In the genomic region with DNA sequence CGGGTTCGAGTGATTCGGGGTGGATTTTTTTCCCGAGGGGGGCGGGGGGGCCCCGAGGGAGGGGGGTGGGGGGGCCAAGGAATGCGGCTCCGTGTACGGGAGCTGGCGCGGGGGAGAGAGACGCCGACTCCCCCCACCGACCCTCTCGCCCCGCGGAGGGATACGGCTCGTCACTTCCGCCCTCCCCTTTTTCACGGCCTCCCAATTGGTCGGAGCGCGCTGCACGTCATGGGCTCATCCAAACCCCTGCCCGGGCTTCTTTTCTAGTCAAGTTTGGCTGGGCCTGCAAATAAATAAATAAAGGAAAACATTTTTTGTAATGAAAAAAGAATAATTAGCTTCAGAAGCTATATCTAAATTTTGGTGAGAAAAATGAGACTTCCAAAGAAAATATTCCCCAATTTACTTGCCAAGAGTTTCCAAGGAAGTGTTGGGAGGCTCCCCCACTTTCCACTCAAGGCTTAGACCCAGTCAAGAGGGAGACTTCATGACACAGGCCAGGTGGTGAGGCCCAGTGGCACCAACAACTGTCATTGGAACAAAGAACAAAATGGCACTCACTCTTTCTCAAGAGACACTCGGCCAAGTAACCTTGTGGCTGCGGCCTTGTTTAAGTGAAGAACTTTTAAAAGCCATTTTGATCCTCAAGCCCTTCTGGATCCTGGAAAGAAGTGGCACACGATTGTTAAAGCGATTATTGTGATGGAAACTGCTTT, we compare ENCODE assay signal across 2 cellular contexts.
TF ChIP-seq lines count a peak whose summit lies in the region.

A gene with protein sequence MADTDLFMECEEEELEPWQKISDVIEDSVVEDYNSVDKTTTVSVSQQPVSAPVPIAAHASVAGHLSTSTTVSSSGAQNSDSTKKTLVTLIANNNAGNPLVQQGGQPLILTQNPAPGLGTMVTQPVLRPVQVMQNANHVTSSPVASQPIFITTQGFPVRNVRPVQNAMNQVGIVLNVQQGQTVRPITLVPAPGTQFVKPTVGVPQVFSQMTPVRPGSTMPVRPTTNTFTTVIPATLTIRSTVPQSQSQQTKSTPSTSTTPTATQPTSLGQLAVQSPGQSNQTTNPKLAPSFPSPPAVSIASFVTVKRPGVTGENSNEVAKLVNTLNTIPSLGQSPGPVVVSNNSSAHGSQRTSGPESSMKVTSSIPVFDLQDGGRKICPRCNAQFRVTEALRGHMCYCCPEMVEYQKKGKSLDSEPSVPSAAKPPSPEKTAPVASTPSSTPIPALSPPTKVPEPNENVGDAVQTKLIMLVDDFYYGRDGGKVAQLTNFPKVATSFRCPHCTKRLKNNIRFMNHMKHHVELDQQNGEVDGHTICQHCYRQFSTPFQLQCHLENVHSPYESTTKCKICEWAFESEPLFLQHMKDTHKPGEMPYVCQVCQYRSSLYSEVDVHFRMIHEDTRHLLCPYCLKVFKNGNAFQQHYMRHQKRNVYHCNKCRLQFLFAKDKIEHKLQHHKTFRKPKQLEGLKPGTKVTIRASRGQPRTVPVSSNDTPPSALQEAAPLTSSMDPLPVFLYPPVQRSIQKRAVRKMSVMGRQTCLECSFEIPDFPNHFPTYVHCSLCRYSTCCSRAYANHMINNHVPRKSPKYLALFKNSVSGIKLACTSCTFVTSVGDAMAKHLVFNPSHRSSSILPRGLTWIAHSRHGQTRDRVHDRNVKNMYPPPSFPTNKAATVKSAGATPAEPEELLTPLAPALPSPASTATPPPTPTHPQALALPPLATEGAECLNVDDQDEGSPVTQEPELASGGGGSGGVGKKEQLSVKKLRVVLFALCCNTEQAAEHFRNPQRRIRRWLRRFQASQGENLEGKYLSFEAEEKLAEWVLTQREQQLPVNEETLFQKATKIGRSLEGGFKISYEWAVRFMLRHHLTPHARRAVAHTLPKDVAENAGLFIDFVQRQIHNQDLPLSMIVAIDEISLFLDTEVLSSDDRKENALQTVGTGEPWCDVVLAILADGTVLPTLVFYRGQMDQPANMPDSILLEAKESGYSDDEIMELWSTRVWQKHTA (N-terminal part only) (minus strand): TSS at position 164 of the 716 bp plus-strand sequence. CDS start 17,290 bp downstream, outside the sequence.

TF ChIP-seq in HEK293T, 16 proteins besides CTCF, POLR2A, EP300 and RAD21 (continued from another document):
- TF ChIP-seq, protein P1, sequence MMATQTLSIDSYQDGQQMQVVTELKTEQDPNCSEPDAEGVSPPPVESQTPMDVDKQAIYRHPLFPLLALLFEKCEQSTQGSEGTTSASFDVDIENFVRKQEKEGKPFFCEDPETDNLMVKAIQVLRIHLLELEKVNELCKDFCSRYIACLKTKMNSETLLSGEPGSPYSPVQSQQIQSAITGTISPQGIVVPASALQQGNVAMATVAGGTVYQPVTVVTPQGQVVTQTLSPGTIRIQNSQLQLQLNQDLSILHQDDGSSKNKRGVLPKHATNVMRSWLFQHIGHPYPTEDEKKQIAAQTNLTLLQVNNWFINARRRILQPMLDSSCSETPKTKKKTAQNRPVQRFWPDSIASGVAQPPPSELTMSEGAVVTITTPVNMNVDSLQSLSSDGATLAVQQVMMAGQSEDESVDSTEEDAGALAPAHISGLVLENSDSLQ (IDR thresholded peaks at IDR 0.05), result peak; percentile 64
- TF ChIP-seq SP1 (IDR thresholded peaks at IDR 0.05) (no peak), NFRKB (IDR thresholded peaks at IDR 0.05) (no peak), FOXM1 (IDR thresholded peaks at IDR 0.05; ENCODE audit: borderline replicate concordance) (peak; percentile 77; the same call in 1 of the 2 replicates), BHLHE40 (IDR thresholded peaks at IDR 0.05; ENCODE audit: borderline replicate concordance) (no peak), TARDBP (IDR thresholded peaks at IDR 0.05) (no peak), L3MBTL2 (conservative IDR thresholded peaks at IDR 0.05) (peak; percentile 86), ARNT (IDR thresholded peaks at IDR 0.05) (no peak), FOXA1 (IDR thresholded peaks at IDR 0.05) (no peak), LEF1 (IDR thresholded peaks at IDR 0.05; ENCODE audit: borderline replicate concordance) (no peak), ZNF384 (IDR thresholded peaks at IDR 0.05) (no peak), ELF4 (IDR thresholded peaks at IDR 0.05) (peak; percentile 40; the same call in 1 of the 2 replicates), CTBP1 (IDR thresholded peaks at IDR 0.05; ENCODE audit: borderline replicate concordance) (no peak), FOXK2 (IDR thresholded peaks at IDR 0.05) (no peak)

TF ChIP-seq in SK-N-SH, 30 proteins besides CTCF, POLR2A, EP300 and RAD21 (continued from another document):
- TF ChIP-seq EZH2phosphoT487 (IDR thresholded peaks at IDR 0.05; ENCODE audit: borderline replicate concordance, low read depth), result no peak
- TF ChIP-seq RXRA (IDR thresholded peaks at IDR 0.05; ENCODE audit: borderline replicate concordance, low read depth), result no peak
- no peak for TF ChIP-seq SMC3 (IDR thresholded peaks at IDR 0.05; ENCODE audit: low read depth, low read length)
- TF ChIP-seq, protein P2, sequence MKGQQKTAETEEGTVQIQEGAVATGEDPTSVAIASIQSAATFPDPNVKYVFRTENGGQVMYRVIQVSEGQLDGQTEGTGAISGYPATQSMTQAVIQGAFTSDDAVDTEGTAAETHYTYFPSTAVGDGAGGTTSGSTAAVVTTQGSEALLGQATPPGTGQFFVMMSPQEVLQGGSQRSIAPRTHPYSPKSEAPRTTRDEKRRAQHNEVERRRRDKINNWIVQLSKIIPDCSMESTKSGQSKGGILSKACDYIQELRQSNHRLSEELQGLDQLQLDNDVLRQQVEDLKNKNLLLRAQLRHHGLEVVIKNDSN (IDR thresholded peaks at IDR 0.05; ENCODE audit: borderline replicate concordance, low read depth), result no peak
- TF ChIP-seq NFIC (IDR thresholded peaks at IDR 0.05; ENCODE audit: borderline replicate concordance), result no peak
- peak; percentile 75 for TF ChIP-seq GABPA (IDR thresholded peaks at IDR 0.05; ENCODE audit: low read depth)
- TF ChIP-seq, protein P3, sequence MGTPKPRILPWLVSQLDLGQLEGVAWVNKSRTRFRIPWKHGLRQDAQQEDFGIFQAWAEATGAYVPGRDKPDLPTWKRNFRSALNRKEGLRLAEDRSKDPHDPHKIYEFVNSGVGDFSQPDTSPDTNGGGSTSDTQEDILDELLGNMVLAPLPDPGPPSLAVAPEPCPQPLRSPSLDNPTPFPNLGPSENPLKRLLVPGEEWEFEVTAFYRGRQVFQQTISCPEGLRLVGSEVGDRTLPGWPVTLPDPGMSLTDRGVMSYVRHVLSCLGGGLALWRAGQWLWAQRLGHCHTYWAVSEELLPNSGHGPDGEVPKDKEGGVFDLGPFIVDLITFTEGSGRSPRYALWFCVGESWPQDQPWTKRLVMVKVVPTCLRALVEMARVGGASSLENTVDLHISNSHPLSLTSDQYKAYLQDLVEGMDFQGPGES (IDR thresholded peaks at IDR 0.05; ENCODE audit: low read depth, low read length), result peak; percentile 42; the same call in 1 of the 2 replicates
- TF ChIP-seq, protein P4, sequence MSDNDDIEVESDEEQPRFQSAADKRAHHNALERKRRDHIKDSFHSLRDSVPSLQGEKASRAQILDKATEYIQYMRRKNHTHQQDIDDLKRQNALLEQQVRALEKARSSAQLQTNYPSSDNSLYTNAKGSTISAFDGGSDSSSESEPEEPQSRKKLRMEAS (IDR thresholded peaks at IDR 0.05; ENCODE audit: low read depth), result peak; percentile 71; the same call in 1 of the 2 replicates
- peak; percentile 5; the same call in 1 of the 2 replicates for TF ChIP-seq JUND (IDR thresholded peaks at IDR 0.05)
- TF ChIP-seq MEF2A (IDR thresholded peaks at IDR 0.05; ENCODE audit: borderline replicate concordance, low read depth), result no peak
- no peak for TF ChIP-seq FOXJ3 (CRISPR knock-in tag; IDR thresholded peaks at IDR 0.05)
- no peak for TF ChIP-seq FOXM1 (IDR thresholded peaks at IDR 0.05; ENCODE audit: low read depth)
- TF ChIP-seq, protein P5, sequence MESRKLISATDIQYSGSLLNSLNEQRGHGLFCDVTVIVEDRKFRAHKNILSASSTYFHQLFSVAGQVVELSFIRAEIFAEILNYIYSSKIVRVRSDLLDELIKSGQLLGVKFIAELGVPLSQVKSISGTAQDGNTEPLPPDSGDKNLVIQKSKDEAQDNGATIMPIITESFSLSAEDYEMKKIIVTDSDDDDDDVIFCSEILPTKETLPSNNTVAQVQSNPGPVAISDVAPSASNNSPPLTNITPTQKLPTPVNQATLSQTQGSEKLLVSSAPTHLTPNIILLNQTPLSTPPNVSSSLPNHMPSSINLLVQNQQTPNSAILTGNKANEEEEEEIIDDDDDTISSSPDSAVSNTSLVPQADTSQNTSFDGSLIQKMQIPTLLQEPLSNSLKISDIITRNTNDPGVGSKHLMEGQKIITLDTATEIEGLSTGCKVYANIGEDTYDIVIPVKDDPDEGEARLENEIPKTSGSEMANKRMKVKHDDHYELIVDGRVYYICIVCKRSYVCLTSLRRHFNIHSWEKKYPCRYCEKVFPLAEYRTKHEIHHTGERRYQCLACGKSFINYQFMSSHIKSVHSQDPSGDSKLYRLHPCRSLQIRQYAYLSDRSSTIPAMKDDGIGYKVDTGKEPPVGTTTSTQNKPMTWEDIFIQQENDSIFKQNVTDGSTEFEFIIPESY (IDR thresholded peaks at IDR 0.05; ENCODE audit: borderline replicate concordance, low read depth), result no peak
- TF ChIP-seq TCF12 (IDR thresholded peaks at IDR 0.05), result no peak
- TF ChIP-seq TEAD4 (IDR thresholded peaks at IDR 0.05; ENCODE audit: borderline replicate concordance, insufficient read depth), result peak; percentile 43; the same call in 1 of the 2 replicates
- TF ChIP-seq SIN3A (IDR thresholded peaks at IDR 0.05; ENCODE audit: borderline replicate concordance, low read depth, low read length), result no peak
- peak; percentile 77 for TF ChIP-seq RFX5 (IDR thresholded peaks at IDR 0.05; ENCODE audit: low read length)
- TF ChIP-seq, protein P6, sequence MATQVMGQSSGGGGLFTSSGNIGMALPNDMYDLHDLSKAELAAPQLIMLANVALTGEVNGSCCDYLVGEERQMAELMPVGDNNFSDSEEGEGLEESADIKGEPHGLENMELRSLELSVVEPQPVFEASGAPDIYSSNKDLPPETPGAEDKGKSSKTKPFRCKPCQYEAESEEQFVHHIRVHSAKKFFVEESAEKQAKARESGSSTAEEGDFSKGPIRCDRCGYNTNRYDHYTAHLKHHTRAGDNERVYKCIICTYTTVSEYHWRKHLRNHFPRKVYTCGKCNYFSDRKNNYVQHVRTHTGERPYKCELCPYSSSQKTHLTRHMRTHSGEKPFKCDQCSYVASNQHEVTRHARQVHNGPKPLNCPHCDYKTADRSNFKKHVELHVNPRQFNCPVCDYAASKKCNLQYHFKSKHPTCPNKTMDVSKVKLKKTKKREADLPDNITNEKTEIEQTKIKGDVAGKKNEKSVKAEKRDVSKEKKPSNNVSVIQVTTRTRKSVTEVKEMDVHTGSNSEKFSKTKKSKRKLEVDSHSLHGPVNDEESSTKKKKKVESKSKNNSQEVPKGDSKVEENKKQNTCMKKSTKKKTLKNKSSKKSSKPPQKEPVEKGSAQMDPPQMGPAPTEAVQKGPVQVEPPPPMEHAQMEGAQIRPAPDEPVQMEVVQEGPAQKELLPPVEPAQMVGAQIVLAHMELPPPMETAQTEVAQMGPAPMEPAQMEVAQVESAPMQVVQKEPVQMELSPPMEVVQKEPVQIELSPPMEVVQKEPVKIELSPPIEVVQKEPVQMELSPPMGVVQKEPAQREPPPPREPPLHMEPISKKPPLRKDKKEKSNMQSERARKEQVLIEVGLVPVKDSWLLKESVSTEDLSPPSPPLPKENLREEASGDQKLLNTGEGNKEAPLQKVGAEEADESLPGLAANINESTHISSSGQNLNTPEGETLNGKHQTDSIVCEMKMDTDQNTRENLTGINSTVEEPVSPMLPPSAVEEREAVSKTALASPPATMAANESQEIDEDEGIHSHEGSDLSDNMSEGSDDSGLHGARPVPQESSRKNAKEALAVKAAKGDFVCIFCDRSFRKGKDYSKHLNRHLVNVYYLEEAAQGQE (IDR thresholded peaks at IDR 0.05; ENCODE audit: low read depth, low read length), result no peak
- no peak; the same call in 1 of the 2 replicates for TF ChIP-seq RCOR1 (IDR thresholded peaks at IDR 0.05; ENCODE audit: low read length)
- peak; percentile 79 for TF ChIP-seq ELF1 (IDR thresholded peaks at IDR 0.05)
- TF ChIP-seq, protein P7, sequence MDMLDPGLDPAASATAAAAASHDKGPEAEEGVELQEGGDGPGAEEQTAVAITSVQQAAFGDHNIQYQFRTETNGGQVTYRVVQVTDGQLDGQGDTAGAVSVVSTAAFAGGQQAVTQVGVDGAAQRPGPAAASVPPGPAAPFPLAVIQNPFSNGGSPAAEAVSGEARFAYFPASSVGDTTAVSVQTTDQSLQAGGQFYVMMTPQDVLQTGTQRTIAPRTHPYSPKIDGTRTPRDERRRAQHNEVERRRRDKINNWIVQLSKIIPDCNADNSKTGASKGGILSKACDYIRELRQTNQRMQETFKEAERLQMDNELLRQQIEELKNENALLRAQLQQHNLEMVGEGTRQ (IDR thresholded peaks at IDR 0.05; ENCODE audit: borderline replicate concordance, low read depth, low read length), result no peak
- peak; percentile 25; the same call in 1 of the 2 replicates for TF ChIP-seq FOSL2 (IDR thresholded peaks at IDR 0.05; ENCODE audit: borderline replicate concordance, low read depth)
- TF ChIP-seq NRF1 (IDR thresholded peaks at IDR 0.05; ENCODE audit: low read depth, low read length), result no peak
- peak; percentile 98 for TF ChIP-seq CHD2 (IDR thresholded peaks at IDR 0.05; ENCODE audit: low read length, partially characterized antibody)
- peak; percentile 70; the same call in 1 of the 2 replicates for TF ChIP-seq MXI1 (IDR thresholded peaks at IDR 0.05; ENCODE audit: low read depth, low read length)
- no peak for TF ChIP-seq GATA2 (CRISPR knock-in tag; IDR thresholded peaks at IDR 0.05)
- TF ChIP-seq TAF1 (IDR thresholded peaks at IDR 0.05; ENCODE audit: borderline replicate concordance, low read depth, low read length), result peak; percentile 72
- peak; percentile 56 for TF ChIP-seq POLR2AphosphoS5 (IDR thresholded peaks at IDR 0.05; ENCODE audit: low read depth, low read length)
